Comparison of ENCODE assay signal across 17 cellular contexts in genomic region chr3:106328224-106328623, GRCh38.
DNase-seq lines count a peak whose midpoint lies in the region; ATAC-seq and TF ChIP-seq lines count a peak whose summit lies in the region.
"Had no signal": no experiment of that assay in that cellular context is flagged by ENCODE, and none has a peak within 500 bp of the region (broad histone marks: within the 10 kb centered on the region; RNA-seq: fewer than 3 reads in every experiment).

No MANE protein-coding gene starts in this region.

- H3K4me3 ChIP-seq in BE2C (ENCODE audit: low read depth, low read length) (no peak overlapping the region), DND-41 (ENCODE audit: low read depth in 1 of 2, low read length in 2 of 2) (no peak overlapping the region)
- H3K4me3 ChIP-seq: BLaER1, GM12878 had no signal

- ATAC-seq in DND-41 (ENCODE audit: insufficient read depth, low read depth) (peak; percentile 80), HG03097 (IDR thresholded peaks at IDR 0.05; ENCODE audit: low FRiP score, unreplicated experiment) (no peak)
- ATAC-seq in activated T-helper 17 cell treated with anti-CD3 and anti-CD28 coated beads, Interleukin-2, amount 50 U/mL, for 72 hours (replicated peaks), result no peak
- ATAC-seq: CD8-positive, alpha-beta T cell; GM12878 had no signal

- H4K20me1 ChIP-seq in DND-41 (ENCODE audit: insufficient read depth, low read length), result no peaks in the 10 kb centered on the region
- H4K20me1 ChIP-seq: BLaER1 had no signal

- no peak overlapping the region for H3K27ac Mint-ChIP-seq in activated T-helper 17 cell treated with anti-CD3 and anti-CD28 coated beads, Interleukin-2, amount 50 U/mL, for 72 hours
- H3K27ac Mint-ChIP-seq: CD4-positive, CD25-positive, alpha-beta regulatory T cell; CD8-positive, alpha-beta T cell had no signal

- H3K79me2 ChIP-seq in DND-41 (ENCODE audit: insufficient read depth, low read length), result no peaks in the 10 kb centered on the region

- H3K36me3 Mint-ChIP-seq in activated T-helper 17 cell treated with anti-CD3 and anti-CD28 coated beads, Interleukin-2, amount 50 U/mL, for 72 hours (ENCODE audit: low read depth), result no peaks in the 10 kb centered on the region
- H3K36me3 Mint-ChIP-seq: CD4-positive, CD25-positive, alpha-beta regulatory T cell had no signal

- H3K9me3 ChIP-seq in BE2C, result no peaks in the 10 kb centered on the region
- peaks cover 10% of the 10 kb centered on the region for H3K9me3 ChIP-seq in DND-41 (ENCODE audit: insufficient read depth, low read length, severe bottlenecking)

- TF ChIP-seq CTCF in BE2C (IDR thresholded peaks at IDR 0.05; ENCODE audit: low read depth, low read length), result no peak
- no peak for TF ChIP-seq CTCF in DND-41 (IDR thresholded peaks at IDR 0.05; ENCODE audit: borderline replicate concordance, extremely low read depth, low read length, poor library complexity, severe bottlenecking)
- no peak for TF ChIP-seq CTCF in GM20000 (IDR thresholded peaks at IDR 0.05; ENCODE audit: extremely low read depth, missing control alignments)

- H3K27me3 Mint-ChIP-seq in activated T-helper 17 cell treated with anti-CD3 and anti-CD28 coated beads, Interleukin-2, amount 50 U/mL, for 72 hours, result no peaks in the 10 kb centered on the region
- H3K27me3 Mint-ChIP-seq: CD4-positive, CD25-positive, alpha-beta regulatory T cell had no signal

- peaks cover 41% of the 10 kb centered on the region for H3K4me1 Mint-ChIP-seq in activated T-helper 17 cell treated with anti-CD3 and anti-CD28 coated beads, Interleukin-2, amount 50 U/mL, for 72 hours

- H3K4me3 Mint-ChIP-seq in activated T-helper 17 cell treated with anti-CD3 and anti-CD28 coated beads, Interleukin-2, amount 50 U/mL, for 72 hours, result peak overlapping the region; percentile 41
- H3K4me3 Mint-ChIP-seq: CD4-positive, CD25-positive, alpha-beta regulatory T cell; CD8-positive, alpha-beta T cell had no signal

- H3K4me2 ChIP-seq in DND-41 (ENCODE audit: insufficient read depth, low read length), result no peak overlapping the region
- H3K4me2 ChIP-seq: BLaER1 had no signal

- no peak overlapping the region for H3K9ac ChIP-seq in DND-41 (ENCODE audit: low read depth, low read length)
- H3K9ac ChIP-seq: BLaER1 had no signal

- H3K27me3 ChIP-seq in BE2C (no peaks in the 10 kb centered on the region), DND-41 (ENCODE audit: insufficient read depth, low read length, poor library complexity) (no peaks in the 10 kb centered on the region)
- H3K27me3 ChIP-seq: BLaER1 had no signal

- peak; percentile 15 for DNase-seq in BE2C
- DNase-seq in DND-41, result no peak
- no peak for DNase-seq in NCI-H2196 treated with DMSO at 0.1 percent for 48 hours (lab: John Stamatoyannopoulos, UW; ENCODE audit: unreplicated experiment)
- no peak for DNase-seq in GM20000 (ENCODE audit: low spot score)
- DNase-seq: Caco-2; CD4-positive, CD25-positive, alpha-beta regulatory T cell; CD8-positive, alpha-beta T cell; DMS153; EL; GDM1; GOT3; HCEC 1CT had no signal

- H3K27ac ChIP-seq in DND-41 (ENCODE audit: low read length), result no peak overlapping the region
- H3K27ac ChIP-seq: BLaER1, C4-2B had no signal

- H3K9me3 Mint-ChIP-seq in activated T-helper 17 cell treated with anti-CD3 and anti-CD28 coated beads, Interleukin-2, amount 50 U/mL, for 72 hours, result peaks cover 14% of the 10 kb centered on the region

- H3K4me1 ChIP-seq in BE2C (peaks cover 3% of the 10 kb centered on the region), DND-41 (ENCODE audit: insufficient read depth, low read length) (peaks cover 11% of the 10 kb centered on the region)
- H3K4me1 ChIP-seq: BLaER1, Caco-2 had no signal

- H2AFZ ChIP-seq in DND-41 (ENCODE audit: low read depth, low read length), result no peak overlapping the region

- no peaks in the 10 kb centered on the region for H3K36me3 ChIP-seq in BE2C
- no peaks in the 10 kb centered on the region for H3K36me3 ChIP-seq in DND-41 (ENCODE audit: insufficient read depth, low read length)
- H3K36me3 ChIP-seq: BLaER1 had no signal
